Comparison of ENCODE assay signal across 18 cellular contexts in genomic region chr10:89494068-89494467, GRCh38. TPM values are rescaled to one million over a fixed set of nuclear protein-coding genes. Genes with fewer than 3 reads are reported as not detected.
"Had no signal": no experiment of that assay in that cellular context is flagged by ENCODE, and none has a peak within 500 bp of the region (broad histone marks: within the 10 kb centered on the region; RNA-seq: fewer than 3 reads in every experiment).

No MANE protein-coding gene starts in this region.

- H3K4me1 ChIP-seq: colonic mucosa, left lung, tibial artery had no signal

- H3K9ac ChIP-seq: SK-N-SH had no signal

- H3K36me3 ChIP-seq: colonic mucosa, left lung, pancreas, tibial artery had no signal

- H3K27ac ChIP-seq: colonic mucosa, left lung, pancreas, tibial artery had no signal

- H3K4me2 ChIP-seq: SK-N-SH had no signal

- ATAC-seq: left lung; mucosa of descending colon; naive thymus-derived CD4-positive, alpha-beta T cell had no signal

- H3K9me3 ChIP-seq: colonic mucosa, left lung, mucosa of descending colon, pancreas, SK-N-SH, tibial artery had no signal

- H3K27me3 ChIP-seq: colonic mucosa, pancreas, tibial artery had no signal

- DNase-seq: activated B cell treated with CpG ODN at 0.5 μM for 24 hours; activated CD4-positive, alpha-beta memory T cell treated with anti-CD3 and anti-CD28 coated beads for 36 hours; activated CD4-positive, alpha-beta T cell treated with anti-CD3 and anti-CD28 coated beads for 4 hours; activated naive CD4-positive, alpha-beta T cell; activated naive CD8-positive, alpha-beta T cell treated with anti-CD3 and anti-CD28 coated beads for 36 hours; activated T-cell treated with anti-CD3 and anti-CD28 coated beads for 4 hours; amniotic stem cell; central memory CD4-positive, alpha-beta T cell; colonic mucosa; kidney; left lung; mucosa of descending colon; naive thymus-derived CD4-positive, alpha-beta T cell; pancreas; SK-N-SH; stimulated activated CD4-positive, alpha-beta T cell treated with anti-CD3 and anti-CD28 coated beads, Interleukin-2, amount 100 ng/mL, for 24 hours; stimulated activated naive CD4-positive, alpha-beta T cell treated with Interleukin-2 at 50 U/mL for 16 hours; tibial artery had no signal

- H3K4me3 ChIP-seq: colonic mucosa, left lung, mucosa of descending colon, pancreas, tibial artery had no signal

RNA-seq across cellular contexts. Expression of gene SLC16A12, which starts 41.3 kb away (rescaled TPM):
- total RNA-seq: activated B cell treated with CpG ODN at 0.5 μM for 24 hours; activated CD4-positive, alpha-beta memory T cell treated with anti-CD3 and anti-CD28 coated beads for 36 hours; activated naive CD8-positive, alpha-beta T cell treated with anti-CD3 and anti-CD28 coated beads for 36 hours; naive thymus-derived CD4-positive, alpha-beta T cell had no signal
- polyA plus RNA-seq: naive thymus-derived CD4-positive, alpha-beta T cell had no signal
